ENCODE assay signal across 8 cellular contexts in the genomic region with DNA sequence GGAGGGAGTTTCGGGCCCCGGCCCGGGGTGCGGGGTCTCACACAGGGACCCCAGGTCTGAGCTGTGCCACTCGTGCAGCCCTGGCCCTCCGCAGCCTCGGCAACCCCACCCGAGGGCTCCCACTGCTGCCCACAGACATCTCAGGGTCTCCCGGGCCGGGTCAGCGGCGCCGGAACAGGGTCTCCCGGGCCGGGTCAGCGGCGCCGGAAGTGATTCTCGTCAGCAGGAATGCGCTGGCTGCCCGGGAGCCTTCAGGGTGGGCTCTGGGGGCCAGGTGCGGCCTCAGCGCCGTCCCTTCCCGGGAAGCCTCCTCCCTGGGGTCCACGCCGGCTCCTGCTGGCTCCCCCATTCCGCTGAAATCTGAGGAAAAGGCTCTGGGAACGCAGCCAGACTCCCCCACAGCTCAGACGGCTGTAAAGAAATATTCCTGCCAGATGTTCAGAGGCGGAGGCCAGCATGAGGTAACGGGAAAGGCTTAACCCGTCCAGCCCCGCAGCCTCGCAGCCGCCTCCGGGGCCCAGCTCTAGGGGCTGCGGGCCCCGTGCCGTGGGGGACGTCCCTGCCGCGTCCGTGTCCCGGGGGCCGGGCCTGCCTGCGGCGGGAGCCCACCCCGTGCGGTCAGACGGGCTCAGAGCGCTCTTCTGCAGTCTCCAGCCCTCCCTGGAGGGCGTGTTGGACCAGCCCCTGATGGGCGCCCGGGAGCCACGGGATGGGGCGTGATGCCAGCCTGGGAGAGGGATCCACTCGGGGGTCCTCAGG. TPM values are rescaled to one million over a fixed set of nuclear protein-coding genes. Genes with fewer than 3 reads are reported as not detected.
DNase-seq lines count a peak whose midpoint lies in the region.

No MANE protein-coding gene starts in this region.

- H3K9ac ChIP-seq in iPS-18a (ENCODE audit: low read length) = peak overlapping the region; percentile 22

- H3K4me1 Mint-ChIP-seq in activated naive CD4-positive, alpha-beta T cell treated with anti-CD3 and anti-CD28 coated beads for 36 hours (ENCODE audit: low read depth) = peaks cover 15% of the 10 kb centered on the region
- peaks cover 19% of the 10 kb centered on the region for H3K4me1 Mint-ChIP-seq in activated naive CD8-positive, alpha-beta T cell treated with anti-CD3 and anti-CD28 coated beads for 36 hours
- peaks cover 2% of the 10 kb centered on the region for H3K4me1 Mint-ChIP-seq in T-helper 2 cell treated with Interferon-gamma antibody and Interleukin-4, amounts not matched to agents 5 μg/mL and 100 μg/mL, for 36 hours (ENCODE audit: low read depth)

- DNase-seq in activated naive CD4-positive, alpha-beta T cell treated with anti-CD3 and anti-CD28 coated beads for 36 hours = no peak
- DNase-seq in activated naive CD4-positive, alpha-beta T cell treated with anti-CD3 and anti-CD28 coated beads, Interleukin-2, amount 50 U/mL, for 16 hours = no peak
- DNase-seq in activated naive CD8-positive, alpha-beta T cell treated with anti-CD3 and anti-CD28 coated beads for 36 hours = peak; percentile 35
- DNase-seq in smooth muscle cell of the brain vasculature (ENCODE audit: low read depth, low spot score) (peak; percentile 84), OCI-M2 (lab: John Stamatoyannopoulos, UW; ENCODE audit: unreplicated experiment) (no peak), NK-92 (lab: John Stamatoyannopoulos, UW; ENCODE audit: unreplicated experiment) (no peak)
- no peak for DNase-seq in T-helper 2 cell treated with Interferon-gamma antibody and Interleukin-4, amounts not matched to agents 5 μg/mL and 100 μg/mL, for 36 hours (ENCODE audit: low spot score)

- CTCF ChIA-PET in activated naive CD4-positive, alpha-beta T cell treated with anti-CD3 and anti-CD28 coated beads for 36 hours (lab: Charles Lee) = interaction anchor here (0.6 to 1.3 kb wide), 8 partner anchors 13 to 353 kb away, joined by 3 to 11 read pairs (median 4); a partner anchor contains a TSS

- H3K4me3 Mint-ChIP-seq in activated naive CD4-positive, alpha-beta T cell treated with anti-CD3 and anti-CD28 coated beads for 36 hours = peak overlapping the region; percentile 70
- H3K4me3 Mint-ChIP-seq in activated naive CD8-positive, alpha-beta T cell treated with anti-CD3 and anti-CD28 coated beads for 36 hours = peak overlapping the region; percentile 76
- no peak overlapping the region for H3K4me3 Mint-ChIP-seq in T-helper 2 cell treated with Interferon-gamma antibody and Interleukin-4, amounts not matched to agents 5 μg/mL and 100 μg/mL, for 36 hours

- H3K36me3 ChIP-seq in iPS-18a (ENCODE audit: control insufficient read depth, low read depth, low read length) = no peaks in the 10 kb centered on the region

- H3K27ac Mint-ChIP-seq in activated naive CD4-positive, alpha-beta T cell treated with anti-CD3 and anti-CD28 coated beads for 36 hours = no peak overlapping the region
- no peak overlapping the region for H3K27ac Mint-ChIP-seq in activated naive CD8-positive, alpha-beta T cell treated with anti-CD3 and anti-CD28 coated beads for 36 hours
- no peak overlapping the region for H3K27ac Mint-ChIP-seq in T-helper 2 cell treated with Interferon-gamma antibody and Interleukin-4, amounts not matched to agents 5 μg/mL and 100 μg/mL, for 36 hours

- no peaks in the 10 kb centered on the region for H3K9me3 Mint-ChIP-seq in activated naive CD4-positive, alpha-beta T cell treated with anti-CD3 and anti-CD28 coated beads for 36 hours
- H3K9me3 Mint-ChIP-seq in activated naive CD8-positive, alpha-beta T cell treated with anti-CD3 and anti-CD28 coated beads for 36 hours = no peaks in the 10 kb centered on the region
- no peaks in the 10 kb centered on the region for H3K9me3 Mint-ChIP-seq in T-helper 2 cell treated with Interferon-gamma antibody and Interleukin-4, amounts not matched to agents 5 μg/mL and 100 μg/mL, for 36 hours

- H3K4me3 ChIP-seq in iPS-18a (ENCODE audit: low read length) = peak overlapping the region; percentile 59

- H3K4me1 ChIP-seq in iPS-18a (ENCODE audit: control insufficient read depth, low read depth, low read length) = peaks cover 3% of the 10 kb centered on the region

- intact Hi-C loops in activated naive CD4-positive, alpha-beta T cell treated with anti-CD3 and anti-CD28 coated beads for 36 hours (cut with micrococcal nuclease) = loop anchor here (1.0 to 5.0 kb wide), 9 partner anchors 8 to 584 kb away; partner anchors contain the start of genes COL6A1, COL6A2, DIP2A and MCM3AP

- peaks cover 12% of the 10 kb centered on the region for H3K27me3 Mint-ChIP-seq in activated naive CD4-positive, alpha-beta T cell treated with anti-CD3 and anti-CD28 coated beads for 36 hours (ENCODE audit: low read depth)
- peaks cover 15% of the 10 kb centered on the region for H3K27me3 Mint-ChIP-seq in activated naive CD8-positive, alpha-beta T cell treated with anti-CD3 and anti-CD28 coated beads for 36 hours
- H3K27me3 Mint-ChIP-seq in T-helper 2 cell treated with Interferon-gamma antibody and Interleukin-4, amounts not matched to agents 5 μg/mL and 100 μg/mL, for 36 hours (ENCODE audit: low read depth) = peaks cover 31% of the 10 kb centered on the region

- H3K36me3 Mint-ChIP-seq in activated naive CD4-positive, alpha-beta T cell treated with anti-CD3 and anti-CD28 coated beads for 36 hours (ENCODE audit: low read depth) = no peaks in the 10 kb centered on the region
- H3K36me3 Mint-ChIP-seq in activated naive CD8-positive, alpha-beta T cell treated with anti-CD3 and anti-CD28 coated beads for 36 hours = no peaks in the 10 kb centered on the region
- no peaks in the 10 kb centered on the region for H3K36me3 Mint-ChIP-seq in T-helper 2 cell treated with Interferon-gamma antibody and Interleukin-4, amounts not matched to agents 5 μg/mL and 100 μg/mL, for 36 hours (ENCODE audit: low read depth)

- no peak overlapping the region for H3K27ac ChIP-seq in iPS-18a (ENCODE audit: low read length)

- H3K9me3 ChIP-seq in iPS-18a (ENCODE audit: control insufficient read depth, low read depth, low read length) = no peaks in the 10 kb centered on the region

- peaks cover 35% of the 10 kb centered on the region for H3K27me3 ChIP-seq in iPS-18a (ENCODE audit: control insufficient read depth, insufficient read depth, low read length)

RNA-seq across cellular contexts. Expression of gene COL6A1, which starts 8.7 kb away (rescaled TPM):
- total RNA-seq in activated naive CD4-positive, alpha-beta T cell treated with anti-CD3 and anti-CD28 coated beads for 36 hours = 1 to 10 TPM in 1 of 2 experiments, under 1 TPM in 1; 0.74 to 1.6 TPM
- 1 to 10 TPM; 4.3 to 5.2 TPM for total RNA-seq in activated naive CD8-positive, alpha-beta T cell treated with anti-CD3 and anti-CD28 coated beads for 36 hours

Comparison
In these comparisons a context has a peak if more than half of its experiments do, and no peak if none do; other contexts are left out.
1. DNase-seq: peak in activated naive CD8-positive, alpha-beta T cell treated with anti-CD3 and anti-CD28 coated beads for 36 hours (single experiment) and smooth muscle cell of the brain vasculature (single experiment); none in activated naive CD4-positive, alpha-beta T cell treated with anti-CD3 and anti-CD28 coated beads for 36 hours (single experiment), activated naive CD4-positive, alpha-beta T cell treated with anti-CD3 and anti-CD28 coated beads, Interleukin-2, amount 50 U/mL, for 16 hours (single experiment), OCI-M2 (single experiment), T-helper 2 cell treated with Interferon-gamma antibody and Interleukin-4, amounts not matched to agents 5 μg/mL and 100 μg/mL, for 36 hours (single experiment) and NK-92 (single experiment).